ENCODE assay signal across 8 cellular contexts in the genomic region with DNA sequence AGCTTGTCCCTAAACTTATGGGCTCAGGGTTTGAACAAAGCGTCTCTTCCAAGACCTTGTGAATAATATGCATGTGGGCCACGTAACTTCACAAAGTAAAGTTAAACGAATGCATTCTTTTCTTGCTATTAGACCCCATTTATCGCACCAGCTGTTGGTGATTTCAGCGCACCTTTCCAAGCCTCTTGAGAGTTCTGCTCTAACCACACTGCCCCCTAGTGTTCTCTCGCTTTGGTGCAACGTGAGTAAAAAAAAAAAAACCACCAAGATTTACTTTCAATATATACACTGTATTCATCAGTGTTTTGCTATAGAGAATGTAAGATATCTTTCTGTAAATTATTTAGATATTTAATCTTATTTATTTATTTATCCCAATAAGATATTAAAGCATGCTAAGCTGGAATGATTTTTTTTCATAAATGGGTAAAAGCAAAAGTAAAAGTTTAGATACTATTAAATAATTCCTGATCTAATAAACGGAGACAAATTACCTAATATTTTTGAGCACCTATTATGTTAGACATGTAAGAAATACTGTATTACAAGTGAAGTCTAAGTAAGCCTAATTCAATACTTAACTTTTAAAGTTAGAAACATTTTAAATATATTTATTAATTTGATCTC.
DNase-seq lines count a peak whose midpoint lies in the region; ATAC-seq and TF ChIP-seq lines count a peak whose summit lies in the region.

No MANE protein-coding gene starts in this region.

- intact Hi-C loops in Right ventricle myocardium inferior (cut with DNase I) (loop anchor here (1.0 to 5.0 kb wide), 4 partner anchors 143 to 713 kb away; no protein-coding TSS in a partner anchor), cardiac septum (cut with DNase I) (loop anchor here (1.0 to 5.0 kb wide), 3 partner anchors 123 to 293 kb away; no protein-coding TSS in a partner anchor), vagina (cut with DNase I) (no loop called here)

- H3K4me1 ChIP-seq in vagina = no peaks in the 10 kb centered on the region

- no peaks in the 10 kb centered on the region for H3K27me3 ChIP-seq in vagina

- TF ChIP-seq CTCF in omental fat pad (IDR thresholded peaks at IDR 0.05) = no peak
- peak in 2 of 3 experiments; percentile 44 for TF ChIP-seq CTCF in vagina (IDR thresholded peaks at IDR 0.05)

- no peak overlapping the region for H3K4me3 ChIP-seq in vagina

- ATAC-seq in Right ventricle myocardium inferior (peak; percentile 31), HG03520 (IDR thresholded peaks at IDR 0.05; ENCODE audit: unreplicated experiment) (peak; percentile 61), omental fat pad (ENCODE audit: low FRiP score) (no peak)

- no peak for DNase-seq in Right ventricle myocardium inferior (ENCODE audit: missing footprints)
- DNase-seq in cardiac septum (ENCODE audit: low spot score) = no peak
- peak; percentile 67 for DNase-seq in NOMO-1 treated with DMSO at 0.1 percent for 48 hours (lab: John Stamatoyannopoulos, UW; ENCODE audit: unreplicated experiment)
- DNase-seq in activated CD8-positive, alpha-beta memory T cell treated with anti-CD3 and anti-CD28 coated beads, Interleukin-2, amount 50 U/mL, for 4 hours = peak; percentile 26
- peak; percentile 83 for DNase-seq in fibroblast of peridontal ligament (ENCODE audit: extremely low read depth)
- peak; percentile 40 for DNase-seq in omental fat pad (ENCODE audit: low spot score)
- no peak for DNase-seq in vagina (ENCODE audit: extremely low spot score in 2 of 2)

- no peak for TF ChIP-seq POLR2A in vagina (IDR thresholded peaks at IDR 0.05)

- H3K27ac ChIP-seq in vagina = no peak overlapping the region

- H3K36me3 ChIP-seq in vagina = no peaks in the 10 kb centered on the region

- H3K9me3 ChIP-seq in vagina = no peaks in the 10 kb centered on the region

Comparison
In these comparisons a context has a peak if more than half of its experiments do, and no peak if none do; other contexts are left out.
1. DNase-seq: peak in NOMO-1 treated with DMSO at 0.1 percent for 48 hours (single experiment), activated CD8-positive, alpha-beta memory T cell treated with anti-CD3 and anti-CD28 coated beads, Interleukin-2, amount 50 U/mL, for 4 hours (single experiment), fibroblast of peridontal ligament (single experiment) and omental fat pad (single experiment); none in Right ventricle myocardium inferior (single experiment), cardiac septum (single experiment) and vagina (0 of 2).
2. CTCF ChIP-seq: peak in vagina (2 of 3); none in omental fat pad (0 of 3).